ENCODE assay signal across 17 cellular contexts in genomic region chr1:183284086-183284485, GRCh38.
"Had no signal": no experiment of that assay in that cellular context is flagged by ENCODE, and none has a peak within 500 bp of the region (broad histone marks: within the 10 kb centered on the region; RNA-seq: fewer than 3 reads in every experiment).

No MANE protein-coding gene starts in this region.

- DNase-seq: activated CD4-positive, alpha-beta T cell treated with anti-CD3 and anti-CD28 coated beads, Interleukin-2, amount 10 ng/mL, durations not matched to agents 24 days and 14 days; activated CD4-positive, CD25-positive, alpha-beta regulatory T cell; activated CD8-positive, alpha-beta memory T cell treated with anti-CD3 and anti-CD28 coated beads, Interleukin-2, amount 50 U/mL, for 48 hours; activated gamma-delta T cell treated with Interleukin-2 at 50 U/mL for 16 hours; activated naive CD8-positive, alpha-beta T cell treated with anti-CD3 and anti-CD28 coated beads, Interleukin-2, amount 10 ng/mL, durations not matched to agents 7 days and 5 days; anterior cingulate cortex; naive thymus-derived CD8-positive, alpha-beta T cell; stimulated activated CD4-positive, alpha-beta T cell treated with anti-CD3 and anti-CD28 coated beads, Interleukin-15, amount 100 ng/mL, for 24 hours; stimulated activated CD4-positive, alpha-beta T cell treated with anti-CD3 and anti-CD28 coated beads, Interleukin-4, amount 100 ng/mL, for 1 hour; stimulated activated naive B cell treated with anti-CD40 and anti-IgM and Interleukin-4, amounts not matched to agents 10 μg/mL and 1 μg/mL and 100 μg/mL, for 72 hours; tibial artery had no signal

- ATAC-seq: gastroesophageal sphincter; left lobe of liver; naive thymus-derived CD8-positive, alpha-beta T cell; stimulated activated naive B cell treated with anti-CD40 and anti-IgM and Interleukin-4, amounts not matched to agents 10 μg/mL and 1 μg/mL and 100 μg/mL, for 72 hours had no signal

- H2AFZ ChIP-seq: parathyroid adenoma had no signal

- H3K9ac ChIP-seq: parathyroid adenoma had no signal

- H3K36me3 ChIP-seq: gastroesophageal sphincter, tibial artery had no signal

- H3K27ac ChIP-seq: parathyroid adenoma, skin epidermis had no signal

- H3K27me3 ChIP-seq: gastroesophageal sphincter, tibial artery had no signal

- H3K4me1 ChIP-seq: parathyroid adenoma had no signal

- FAIRE-seq: endometrium, islet of Langerhans had no signal

- H3K4me3 ChIP-seq: gastroesophageal sphincter, skin epidermis, tibial artery had no signal

- H3K9me3 ChIP-seq: gastroesophageal sphincter, tibial artery had no signal

- H3K79me2 ChIP-seq: parathyroid adenoma had no signal
